ENCODE assay signal across 17 cellular contexts in genomic region chr9:34662544-34663295, GRCh38. TPM values are rescaled to one million over a fixed set of nuclear protein-coding genes. Genes with fewer than 3 reads are reported as not detected.
DNase-seq lines count a peak whose midpoint lies in the region; ATAC-seq, FAIRE-seq and TF ChIP-seq lines count a peak whose summit lies in the region.
"Had no signal": no experiment of that assay in that cellular context is flagged by ENCODE, and none has a peak within 500 bp of the region (broad histone marks: within the 10 kb centered on the region; RNA-seq: fewer than 3 reads in every experiment).

Gene CCL27, minus strand, starts transcription at chr9:34662657. Its CDS starts 24 bp downstream, at chr9:34662633.

- peaks cover 58% of the 10 kb centered on the region for H3K4me1 ChIP-seq in keratinocyte (ENCODE audit: control insufficient read depth, extremely low read depth, insufficient read depth, low read length)
- H3K4me1 ChIP-seq in Karpas-422 (ENCODE audit: low read length) = peaks cover 17% of the 10 kb centered on the region

- peaks cover 0 to 3% (median under 1%) of the 10 kb centered on the region in 7 donors for H3K9me3 Mint-ChIP-seq in CD14-positive monocyte
- H3K9me3 Mint-ChIP-seq in activated naive CD8-positive, alpha-beta T cell treated with anti-CD3 and anti-CD28 coated beads, Interleukin-2, amount 50 U/mL, for 24 hours = no peaks in the 10 kb centered on the region

- no peak within 1 kb of the TSS for H3K4me3 Mint-ChIP-seq in CD14-positive monocyte
- no peak within 1 kb of the TSS for H3K4me3 Mint-ChIP-seq in activated naive CD8-positive, alpha-beta T cell treated with anti-CD3 and anti-CD28 coated beads, Interleukin-2, amount 50 U/mL, for 24 hours

- TF ChIP-seq POLR2A in GM12892 (IDR thresholded peaks at IDR 0.05; ENCODE audit: low read depth, low read length) = no peak

- no peaks in the 10 kb centered on the region for H3K9me2 ChIP-seq in Karpas-422 (replicated peaks; ENCODE audit: insufficient read depth, low read length)

- no peak for ATAC-seq in activated naive CD8-positive, alpha-beta T cell treated with anti-CD3 and anti-CD28 coated beads, Interleukin-2, amount 50 U/mL, for 24 hours
- ATAC-seq in HG03159 (IDR thresholded peaks at IDR 0.05; ENCODE audit: unreplicated experiment) = no peak

- no peak for TF ChIP-seq CTCF in CD14-positive monocyte (IDR thresholded peaks at IDR 0.05)
- no peak for TF ChIP-seq CTCF in keratinocyte (optimal IDR thresholded peaks at IDR 0.05 in 1 of 3, IDR thresholded peaks at IDR 0.05 in 1 of 3, conservative IDR thresholded peaks at IDR 0.05 in 1 of 3; ENCODE audit: extremely low read depth in 1 of 3, insufficient read depth in 2 of 3, low read length in 3 of 3)

- H3K4me2 ChIP-seq in keratinocyte (ENCODE audit: control insufficient read depth, extremely low read depth, insufficient read depth, low read depth, low read length) (peak within 1 kb of the TSS; percentile 49), Karpas-422 (ENCODE audit: low read depth, low read length, poor library complexity, severe bottlenecking) (no peak within 1 kb of the TSS)
- H3K4me2 ChIP-seq: KMS-11 had no signal

- intact Hi-C loops in CD14-positive monocyte (cut with micrococcal nuclease) = loop anchor here (10.0 kb wide), 2 partner anchors 322 to 452 kb away; partner anchors contain the start of genes ATOSB (in 1 of the 2) and DNAJB5 (in 1 of the 2)

- peaks cover 4 to 5% of the 10 kb centered on the region in 2 donors for H3K36me3 Mint-ChIP-seq in CD14-positive monocyte
- H3K36me3 Mint-ChIP-seq in activated naive CD8-positive, alpha-beta T cell treated with anti-CD3 and anti-CD28 coated beads, Interleukin-2, amount 50 U/mL, for 24 hours (ENCODE audit: low read depth) = peaks cover 3% of the 10 kb centered on the region

- H3K27me3 Mint-ChIP-seq in CD14-positive monocyte (ENCODE audit: low read depth in 3 of 3) = peaks cover 0 to 3% (median 3%) of the 10 kb centered on the region in 3 donors
- H3K27me3 Mint-ChIP-seq in activated naive CD8-positive, alpha-beta T cell treated with anti-CD3 and anti-CD28 coated beads, Interleukin-2, amount 50 U/mL, for 24 hours = no peaks in the 10 kb centered on the region

- H3K4me3 ChIP-seq in keratinocyte (ENCODE audit: control insufficient read depth in 2 of 3, extremely low read depth in 1 of 3, insufficient read depth in 2 of 3, low read depth in 1 of 3, low read length in 3 of 3) = peak within 1 kb of the TSS in 1 of 3 experiments; percentile 4
- no peak within 1 kb of the TSS for H3K4me3 ChIP-seq in Karpas-422 (ENCODE audit: low read length)
- H3K4me3 ChIP-seq: lung, right atrium auricular region had no signal

- H3K27ac ChIP-seq in keratinocyte (ENCODE audit: control insufficient read depth, insufficient read depth, low read length) (peak within 1 kb of the TSS; percentile 86), Karpas-422 (ENCODE audit: low read length) (no peak within 1 kb of the TSS)
- H3K27ac ChIP-seq: brain microvascular endothelial cell, KMS-11 had no signal

- DNase-seq in CD14-positive monocyte (ENCODE audit: low spot score) (peak; percentile 27), GM12892 (ENCODE audit: insufficient read length) (no peak), keratinocyte (ENCODE audit: low read depth, low spot score) (no peak), NCI-H510A (lab: John Stamatoyannopoulos, UW) (no peak), NCI-H2107 (lab: John Stamatoyannopoulos, UW) (no peak), Karpas-422 (no peak)
- no peak for DNase-seq in activated naive CD8-positive, alpha-beta T cell treated with anti-CD3 and anti-CD28 coated beads, Interleukin-2, amount 50 U/mL, for 24 hours
- DNase-seq: activated CD4-positive, CD25-positive, alpha-beta regulatory T cell; brain microvascular endothelial cell; NCI-H1436; NCI-H226; OCI-M1 had no signal

- peak within 1 kb of the TSS; percentile 55 for H3K9ac ChIP-seq in keratinocyte (ENCODE audit: control insufficient read depth, extremely low read depth, insufficient read depth, low read length)
- H3K9ac ChIP-seq in Karpas-422 (ENCODE audit: low read length) = no peak within 1 kb of the TSS
- H3K9ac ChIP-seq: KMS-11 had no signal

- H3K27ac Mint-ChIP-seq in CD14-positive monocyte = peak within 1 kb of the TSS in 1 of 7 donors; percentile 38
- peak within 1 kb of the TSS; percentile 10 for H3K27ac Mint-ChIP-seq in activated naive CD8-positive, alpha-beta T cell treated with anti-CD3 and anti-CD28 coated beads, Interleukin-2, amount 50 U/mL, for 24 hours

- H3K36me3 ChIP-seq in keratinocyte (ENCODE audit: control insufficient read depth in 2 of 2, extremely low read depth in 1 of 2, insufficient read depth in 2 of 2, low read length in 2 of 2) (peaks cover 0 to 2% of the 10 kb centered on the region in 2 experiments), Karpas-422 (ENCODE audit: insufficient read depth, low read length) (no peaks in the 10 kb centered on the region)
- H3K36me3 ChIP-seq: brain microvascular endothelial cell had no signal

- no peaks in the 10 kb centered on the region for H4K20me1 ChIP-seq in keratinocyte (ENCODE audit: control insufficient read depth, extremely low read depth, insufficient read depth, low read length)
- no peaks in the 10 kb centered on the region for H4K20me1 ChIP-seq in Karpas-422 (ENCODE audit: insufficient read depth, low read depth, low read length)

- FAIRE-seq in GM12892 (lab: Jason Lieb, UNC) (peak; percentile 21), keratinocyte (lab: Jason Lieb, UNC) (peak; percentile 77)
- FAIRE-seq: frontal cortex had no signal

- H3K79me2 ChIP-seq in keratinocyte (ENCODE audit: control insufficient read depth, insufficient read depth, low read length) (peaks cover 16% of the 10 kb centered on the region), Karpas-422 (ENCODE audit: low read length) (no peaks in the 10 kb centered on the region)

- dilution Hi-C loops in keratinocyte (cut with MboI; ENCODE audit: extremely low pct_ligation_motif_present, low sequenced_read_pairs) = no loop called here

- peaks cover under 1% of the 10 kb centered on the region for H3K9me1 ChIP-seq in keratinocyte (ENCODE audit: control insufficient read depth, extremely low read depth, insufficient read depth, low read length)

- H2AFZ ChIP-seq in keratinocyte (ENCODE audit: control insufficient read depth, low read length) (peak within 1 kb of the TSS; percentile 64), Karpas-422 (ENCODE audit: low read length) (no peak within 1 kb of the TSS)

- H3K9me3 ChIP-seq in keratinocyte (ENCODE audit: control insufficient read depth, low read depth, low read length) (no peaks in the 10 kb centered on the region), Karpas-422 (ENCODE audit: low read length) (no peaks in the 10 kb centered on the region)
- H3K9me3 ChIP-seq: right atrium auricular region had no signal

- peaks cover 24% of the 10 kb centered on the region for H3K4me1 Mint-ChIP-seq in CD14-positive monocyte
- H3K4me1 Mint-ChIP-seq in activated naive CD8-positive, alpha-beta T cell treated with anti-CD3 and anti-CD28 coated beads, Interleukin-2, amount 50 U/mL, for 24 hours = peaks cover 27% of the 10 kb centered on the region

- H3K27me3 ChIP-seq in keratinocyte (ENCODE audit: control insufficient read depth, extremely low read depth, insufficient read depth, low read length) (no peaks in the 10 kb centered on the region), Karpas-422 (ENCODE audit: low read length) (no peaks in the 10 kb centered on the region)
- H3K27me3 ChIP-seq: brain microvascular endothelial cell, right atrium auricular region had no signal

RNA-seq across cellular contexts. Expression of gene CCL27, which starts in this region (rescaled TPM):
- not detected for polyA plus RNA-seq in CD14-positive monocyte
- polyA plus RNA-seq in GM12892 (2012; ENCODE audit: missing spikeins) = not detected
- polyA plus RNA-seq in keratinocyte = 0.46 to 1.1 TPM (median 1.1 TPM) in 3 replicates
- polyA plus RNA-seq in keratinocyte (2011; ENCODE audit: low read depth) = not detected
- 1.5 and 1.9 TPM in 2 replicates for polyA plus RNA-seq in keratinocyte (2011; cell fraction: cytosol; rRNA removed)
- 0.60 and 0.89 TPM in 2 replicates for polyA plus RNA-seq in keratinocyte (2011; cell fraction: nucleus; rRNA removed)
- polyA plus RNA-seq in keratinocyte (2012; ENCODE audit: low replicate concordance) = 1.1 and 2.4 TPM in 2 replicates
- polyA minus RNA-seq in keratinocyte = 0.96 to 6.9 TPM (median 2.8 TPM) in 3 replicates
- not detected for polyA minus RNA-seq in keratinocyte (2011; cell fraction: cytosol; rRNA and poly(A)+ RNA removed)
- polyA minus RNA-seq in keratinocyte (2011; cell fraction: nucleus; rRNA and poly(A)+ RNA removed) = not detected in 2 replicates
- 0.36 TPM in 1 of 2 replicates, not detected in the other for total RNA-seq in Karpas-422 (2014; rRNA removed; shearing (Covaris generic); ENCODE audit: low replicate concordance)
- total RNA-seq: right atrium auricular region had no signal

Comparison
In these comparisons a context has a peak if more than half of its experiments do, and no peak if none do; other contexts are left out.
1. Peak in DNase-seq in CD14-positive monocyte; RNA of the gene not detected or under 1 TPM.